1 cellular context compared by ENCODE assay signal in the genomic region with DNA sequence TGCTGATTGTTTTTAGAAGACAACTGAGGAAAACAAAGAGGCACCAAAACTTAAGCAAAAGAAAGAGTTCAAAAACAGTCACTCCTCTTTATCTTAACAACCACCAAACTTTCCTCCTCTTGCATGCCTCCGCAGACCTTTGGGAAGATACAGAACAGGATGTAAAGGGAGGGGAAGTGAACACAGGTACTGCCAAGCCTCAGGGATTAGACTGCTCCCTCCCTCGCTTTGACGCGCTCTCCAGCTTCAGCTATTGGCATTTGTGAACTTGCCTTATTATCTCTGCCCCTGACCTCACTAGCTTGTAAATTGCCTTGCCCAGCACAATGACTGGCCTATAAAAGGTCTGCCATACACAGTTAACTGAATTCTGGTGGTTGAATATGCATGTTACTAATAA.
TF ChIP-seq lines count a peak whose summit lies in the region.

No MANE protein-coding gene starts in this region.

TF ChIP-seq in HCT116, 20 proteins besides CTCF, POLR2A, EP300 and RAD21:
- TF ChIP-seq, protein P1, sequence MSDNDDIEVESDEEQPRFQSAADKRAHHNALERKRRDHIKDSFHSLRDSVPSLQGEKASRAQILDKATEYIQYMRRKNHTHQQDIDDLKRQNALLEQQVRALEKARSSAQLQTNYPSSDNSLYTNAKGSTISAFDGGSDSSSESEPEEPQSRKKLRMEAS (IDR thresholded peaks at IDR 0.05) = no peak
- TF ChIP-seq ELF1 (IDR thresholded peaks at IDR 0.05; ENCODE audit: borderline replicate concordance, low read depth) = no peak
- TF ChIP-seq, protein P2, sequence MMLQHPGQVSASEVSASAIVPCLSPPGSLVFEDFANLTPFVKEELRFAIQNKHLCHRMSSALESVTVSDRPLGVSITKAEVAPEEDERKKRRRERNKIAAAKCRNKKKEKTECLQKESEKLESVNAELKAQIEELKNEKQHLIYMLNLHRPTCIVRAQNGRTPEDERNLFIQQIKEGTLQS (IDR thresholded peaks at IDR 0.05) = no peak
- TF ChIP-seq FOSL1 (IDR thresholded peaks at IDR 0.05; ENCODE audit: low read depth) = no peak
- no peak for TF ChIP-seq CBX3 (IDR thresholded peaks at IDR 0.05; ENCODE audit: low read depth)
- no peak for TF ChIP-seq EGR1 (IDR thresholded peaks at IDR 0.05; ENCODE audit: low read depth)
- no peak for TF ChIP-seq TCF7L2 (IDR thresholded peaks at IDR 0.05; ENCODE audit: borderline replicate concordance, extremely low read depth, insufficient read depth, insufficient read length)
- TF ChIP-seq, protein P3, sequence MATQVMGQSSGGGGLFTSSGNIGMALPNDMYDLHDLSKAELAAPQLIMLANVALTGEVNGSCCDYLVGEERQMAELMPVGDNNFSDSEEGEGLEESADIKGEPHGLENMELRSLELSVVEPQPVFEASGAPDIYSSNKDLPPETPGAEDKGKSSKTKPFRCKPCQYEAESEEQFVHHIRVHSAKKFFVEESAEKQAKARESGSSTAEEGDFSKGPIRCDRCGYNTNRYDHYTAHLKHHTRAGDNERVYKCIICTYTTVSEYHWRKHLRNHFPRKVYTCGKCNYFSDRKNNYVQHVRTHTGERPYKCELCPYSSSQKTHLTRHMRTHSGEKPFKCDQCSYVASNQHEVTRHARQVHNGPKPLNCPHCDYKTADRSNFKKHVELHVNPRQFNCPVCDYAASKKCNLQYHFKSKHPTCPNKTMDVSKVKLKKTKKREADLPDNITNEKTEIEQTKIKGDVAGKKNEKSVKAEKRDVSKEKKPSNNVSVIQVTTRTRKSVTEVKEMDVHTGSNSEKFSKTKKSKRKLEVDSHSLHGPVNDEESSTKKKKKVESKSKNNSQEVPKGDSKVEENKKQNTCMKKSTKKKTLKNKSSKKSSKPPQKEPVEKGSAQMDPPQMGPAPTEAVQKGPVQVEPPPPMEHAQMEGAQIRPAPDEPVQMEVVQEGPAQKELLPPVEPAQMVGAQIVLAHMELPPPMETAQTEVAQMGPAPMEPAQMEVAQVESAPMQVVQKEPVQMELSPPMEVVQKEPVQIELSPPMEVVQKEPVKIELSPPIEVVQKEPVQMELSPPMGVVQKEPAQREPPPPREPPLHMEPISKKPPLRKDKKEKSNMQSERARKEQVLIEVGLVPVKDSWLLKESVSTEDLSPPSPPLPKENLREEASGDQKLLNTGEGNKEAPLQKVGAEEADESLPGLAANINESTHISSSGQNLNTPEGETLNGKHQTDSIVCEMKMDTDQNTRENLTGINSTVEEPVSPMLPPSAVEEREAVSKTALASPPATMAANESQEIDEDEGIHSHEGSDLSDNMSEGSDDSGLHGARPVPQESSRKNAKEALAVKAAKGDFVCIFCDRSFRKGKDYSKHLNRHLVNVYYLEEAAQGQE (IDR thresholded peaks at IDR 0.05; ENCODE audit: low read depth) = no peak
- TF ChIP-seq JUND (IDR thresholded peaks at IDR 0.05) = no peak
- no peak for TF ChIP-seq SIN3A (IDR thresholded peaks at IDR 0.05; ENCODE audit: low read depth)
- TF ChIP-seq POLR2AphosphoS5 (IDR thresholded peaks at IDR 0.05; ENCODE audit: low read depth, low read length) = no peak
- no peak for TF ChIP-seq EZH2phosphoT487 (IDR thresholded peaks at IDR 0.05; ENCODE audit: borderline replicate concordance)
- TF ChIP-seq, protein P4, sequence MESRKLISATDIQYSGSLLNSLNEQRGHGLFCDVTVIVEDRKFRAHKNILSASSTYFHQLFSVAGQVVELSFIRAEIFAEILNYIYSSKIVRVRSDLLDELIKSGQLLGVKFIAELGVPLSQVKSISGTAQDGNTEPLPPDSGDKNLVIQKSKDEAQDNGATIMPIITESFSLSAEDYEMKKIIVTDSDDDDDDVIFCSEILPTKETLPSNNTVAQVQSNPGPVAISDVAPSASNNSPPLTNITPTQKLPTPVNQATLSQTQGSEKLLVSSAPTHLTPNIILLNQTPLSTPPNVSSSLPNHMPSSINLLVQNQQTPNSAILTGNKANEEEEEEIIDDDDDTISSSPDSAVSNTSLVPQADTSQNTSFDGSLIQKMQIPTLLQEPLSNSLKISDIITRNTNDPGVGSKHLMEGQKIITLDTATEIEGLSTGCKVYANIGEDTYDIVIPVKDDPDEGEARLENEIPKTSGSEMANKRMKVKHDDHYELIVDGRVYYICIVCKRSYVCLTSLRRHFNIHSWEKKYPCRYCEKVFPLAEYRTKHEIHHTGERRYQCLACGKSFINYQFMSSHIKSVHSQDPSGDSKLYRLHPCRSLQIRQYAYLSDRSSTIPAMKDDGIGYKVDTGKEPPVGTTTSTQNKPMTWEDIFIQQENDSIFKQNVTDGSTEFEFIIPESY (IDR thresholded peaks at IDR 0.05; ENCODE audit: extremely low read depth, insufficient replicate concordance, low read length) = no peak
- no peak for TF ChIP-seq ZFX (IDR thresholded peaks at IDR 0.05)
- TF ChIP-seq EZH2 (IDR thresholded peaks at IDR 0.05) = no peak
